1 cellular context compared by ENCODE assay signal in genomic region chr9:127802576-127803443, GRCh38.
TF ChIP-seq lines count a peak whose summit lies in the region.

FPGS (plus strand) TSS chr9:127802882; CDS start chr9:127802925, 43 bp downstream.

TF ChIP-seq in HepG2, 621 proteins besides CTCF, POLR2A, EP300 and RAD21 (continued from another document and continues in another):
- TF ChIP-seq AKNA (CRISPR knock-in tag; IDR thresholded peaks at IDR 0.05; ENCODE audit: borderline replicate concordance) (no peak), HNF4G (IDR thresholded peaks at IDR 0.05; ENCODE audit: borderline replicate concordance, low read depth, low read length) (no peak), HNF4G (CRISPR knock-in tag; IDR thresholded peaks at IDR 0.05; ENCODE audit: borderline replicate concordance, low read depth) (no peak), PHF8 (CRISPR knock-in tag; IDR thresholded peaks at IDR 0.05) (peak; percentile 87), ZNF441 (CRISPR knock-in tag; IDR thresholded peaks at IDR 0.05; ENCODE audit: borderline replicate concordance) (peak; percentile 16; the same call in 1 of the 2 replicates), PRMT3 (CRISPR knock-in tag; IDR thresholded peaks at IDR 0.05; ENCODE audit: borderline replicate concordance, low read depth) (peak; percentile 83; the same call in 1 of the 2 replicates), GFI1 (CRISPR knock-in tag; IDR thresholded peaks at IDR 0.05; ENCODE audit: borderline replicate concordance) (no peak; the same call in 1 of the 2 replicates), ZNF691 (CRISPR knock-in tag; IDR thresholded peaks at IDR 0.05; ENCODE audit: borderline replicate concordance, low read depth) (no peak; the same call in 1 of the 2 replicates), ZFP90 (CRISPR knock-in tag; IDR thresholded peaks at IDR 0.05; ENCODE audit: borderline replicate concordance) (no peak; the same call in 1 of the 2 replicates), ZFP36L2 (CRISPR knock-in tag; IDR thresholded peaks at IDR 0.05) (no peak), SALL2 (CRISPR knock-in tag; IDR thresholded peaks at IDR 0.05) (no peak), PAF1 (CRISPR knock-in tag; IDR thresholded peaks at IDR 0.05) (no peak), ZNF484 (CRISPR knock-in tag; IDR thresholded peaks at IDR 0.05; ENCODE audit: borderline replicate concordance, low read depth) (no peak), KDM3A (CRISPR knock-in tag; IDR thresholded peaks at IDR 0.05; ENCODE audit: low read depth) (no peak), ZNF598 (CRISPR knock-in tag; IDR thresholded peaks at IDR 0.05; ENCODE audit: borderline replicate concordance) (no peak; the same call in 1 of the 2 replicates), ZNF788 (CRISPR knock-in tag; IDR thresholded peaks at IDR 0.05; ENCODE audit: borderline replicate concordance) (peak; percentile 62), ZFP62 (CRISPR knock-in tag; IDR thresholded peaks at IDR 0.05) (no peak), ATRX (CRISPR knock-in tag; IDR thresholded peaks at IDR 0.05; ENCODE audit: borderline replicate concordance) (no peak), KDM6A (CRISPR knock-in tag; IDR thresholded peaks at IDR 0.05; ENCODE audit: low read depth) (no peak), ARID3A (IDR thresholded peaks at IDR 0.05; ENCODE audit: low read depth, low read length) (no peak), STAG1 (CRISPR knock-in tag; IDR thresholded peaks at IDR 0.05) (no peak), ZNF124 (CRISPR knock-in tag; IDR thresholded peaks at IDR 0.05) (no peak), TBX2 (CRISPR knock-in tag; IDR thresholded peaks at IDR 0.05; ENCODE audit: borderline replicate concordance) (peak; percentile 72), HNRNPL (IDR thresholded peaks at IDR 0.05; ENCODE audit: low read depth, low read length) (no peak; the same call in 1 of the 2 replicates), ZBTB38 (CRISPR knock-in tag; IDR thresholded peaks at IDR 0.05) (peak; percentile 81), FOXC1 (CRISPR knock-in tag; IDR thresholded peaks at IDR 0.05; ENCODE audit: borderline replicate concordance) (peak; percentile 33; the same call in 1 of the 2 replicates), PAX8 (CRISPR knock-in tag; IDR thresholded peaks at IDR 0.05; ENCODE audit: borderline replicate concordance) (peak; percentile 94; the same call in 1 of the 2 replicates), ZNF580 (CRISPR knock-in tag; IDR thresholded peaks at IDR 0.05; ENCODE audit: borderline replicate concordance, low read depth) (0 out of 2 replicates have a peak, but pooled peaks have one; percentile 9), ZNF75D (CRISPR knock-in tag; IDR thresholded peaks at IDR 0.05; ENCODE audit: borderline replicate concordance) (no peak), ZNF816 (CRISPR knock-in tag; IDR thresholded peaks at IDR 0.05; ENCODE audit: borderline replicate concordance) (no peak), CEBPZ (IDR thresholded peaks at IDR 0.05; ENCODE audit: low read length) (no peak), XBP1 (CRISPR knock-in tag; IDR thresholded peaks at IDR 0.05) (no peak; the same call in 1 of the 2 replicates), MIXL1 (CRISPR knock-in tag; IDR thresholded peaks at IDR 0.05) (no peak), SMAD9 (CRISPR knock-in tag; IDR thresholded peaks at IDR 0.05) (no peak), ZNF547 (CRISPR knock-in tag; IDR thresholded peaks at IDR 0.05) (peak; percentile 88; the same call in 1 of the 2 replicates), ZNF780A (CRISPR knock-in tag; IDR thresholded peaks at IDR 0.05) (no peak), ZNF879 (CRISPR knock-in tag; IDR thresholded peaks at IDR 0.05) (no peak), ZNF800 (CRISPR knock-in tag; IDR thresholded peaks at IDR 0.05) (peak; percentile 39; the same call in 1 of the 2 replicates), KDM4B (CRISPR knock-in tag; IDR thresholded peaks at IDR 0.05) (no peak), ZNF12 (CRISPR knock-in tag; IDR thresholded peaks at IDR 0.05) (peak; percentile 58; the same call in 1 of the 2 replicates), RARA (CRISPR knock-in tag; IDR thresholded peaks at IDR 0.05) (no peak), FOXP4 (CRISPR knock-in tag; IDR thresholded peaks at IDR 0.05) (no peak), FOXO1 (CRISPR knock-in tag; IDR thresholded peaks at IDR 0.05) (no peak), KAT8 (CRISPR knock-in tag; IDR thresholded peaks at IDR 0.05) (peak; percentile 57; the same call in 1 of the 2 replicates), IKZF5 (CRISPR knock-in tag; IDR thresholded peaks at IDR 0.05) (no peak; the same call in 1 of the 2 replicates), HIVEP1 (CRISPR knock-in tag; IDR thresholded peaks at IDR 0.05) (no peak; the same call in 1 of the 2 replicates), ZKSCAN8 (CRISPR knock-in tag; IDR thresholded peaks at IDR 0.05; ENCODE audit: borderline replicate concordance) (no peak), HOXA9 (CRISPR knock-in tag; IDR thresholded peaks at IDR 0.05; ENCODE audit: borderline replicate concordance) (peak; percentile 67; the same call in 1 of the 2 replicates), ETV5 (CRISPR knock-in tag; IDR thresholded peaks at IDR 0.05; ENCODE audit: borderline replicate concordance) (peak; percentile 51), BHLHE40 (IDR thresholded peaks at IDR 0.05; ENCODE audit: low read length) (no peak), ZFY (CRISPR knock-in tag; IDR thresholded peaks at IDR 0.05) (peak; percentile 98), U2AF1 (optimal IDR thresholded peaks at IDR 0.05; ENCODE audit: low read depth, low read length) (no peak)
